In genomic region chr6:145963216-145964068, GRCh38 we compare ENCODE assay signal across 7 cellular contexts. TPM values are rescaled to one million over a fixed set of nuclear protein-coding genes. Genes with fewer than 3 reads are reported as not detected.
DNase-seq lines count a peak whose midpoint lies in the region; ATAC-seq and TF ChIP-seq lines count a peak whose summit lies in the region.

No MANE protein-coding gene starts in this region.

- H3K4me1 ChIP-seq in endodermal cell (ENCODE audit: control insufficient read depth, insufficient read depth, low read length) (peaks cover 3% of the 10 kb centered on the region), mucosa of descending colon (ENCODE audit: low read depth) (peaks cover 5% of the 10 kb centered on the region)

- WGBS in endodermal cell (ENCODE audit: insufficient coverage in 1 of 2, insufficient read length in 1 of 2), 2 experiments: 0 to 1% methylated on average over 9 to 44 of the region's 44 CpGs

- H3K27me3 ChIP-seq in endodermal cell (ENCODE audit: control insufficient read depth, insufficient read depth, low read length, poor library complexity, severe bottlenecking): peaks cover 4% of the 10 kb centered on the region

- peak overlapping the region; percentile 95 for H3K4me3 ChIP-seq in endodermal cell (ENCODE audit: low read length)
- peak overlapping the region; percentile 71 for H3K4me3 ChIP-seq in mucosa of descending colon

- TF ChIP-seq CTCF in activated CD8-positive, alpha-beta T cell treated with anti-CD3 and anti-CD28 coated beads for 36 hours (IDR thresholded peaks at IDR 0.05): no peak
- TF ChIP-seq CTCF in endodermal cell (conservative IDR thresholded peaks at IDR 0.05) (no peak), mucosa of descending colon (IDR thresholded peaks at IDR 0.05) (no peak)

- H3K27ac ChIP-seq in endodermal cell (ENCODE audit: low read depth, low read length): peak overlapping the region; percentile 83

- peaks cover 3% of the 10 kb centered on the region for H3K36me3 Mint-ChIP-seq in activated CD8-positive, alpha-beta T cell treated with anti-CD3 and anti-CD28 coated beads for 36 hours (ENCODE audit: low read depth)
- peaks cover 7% of the 10 kb centered on the region for H3K36me3 Mint-ChIP-seq in endodermal cell (ENCODE audit: low read depth)

- ATAC-seq in GM18517 (IDR thresholded peaks at IDR 0.05; ENCODE audit: unreplicated experiment) (peak; percentile 19), HG02763 (IDR thresholded peaks at IDR 0.05; ENCODE audit: unreplicated experiment) (peak; percentile 23), mucosa of descending colon (peak; percentile 64)
- ATAC-seq in activated CD8-positive, alpha-beta T cell treated with anti-CD3 and anti-CD28 coated beads for 36 hours: peak; percentile 28

- peak; percentile 13 for DNase-seq in NCI-H2107 (lab: John Stamatoyannopoulos, UW)
- DNase-seq in activated CD8-positive, alpha-beta T cell treated with anti-CD3 and anti-CD28 coated beads for 36 hours: peak; percentile 57
- no peak for DNase-seq in endodermal cell
- peak; percentile 47 to 73 (median 69) for DNase-seq in mucosa of descending colon
- DNase-seq in stimulated activated CD8-positive, alpha-beta memory T cell treated with anti-CD3 and anti-CD28 coated beads, Interleukin-2, amount 100 ng/mL, for 48 hours (ENCODE audit: low read depth in 2 of 2): peak; percentile 23 to 26

- H3K4me3 Mint-ChIP-seq in activated CD8-positive, alpha-beta T cell treated with anti-CD3 and anti-CD28 coated beads for 36 hours: peak overlapping the region; percentile 96
- peak overlapping the region; percentile 95 for H3K4me3 Mint-ChIP-seq in endodermal cell

- H3K9me3 ChIP-seq in endodermal cell (ENCODE audit: control insufficient read depth, low read length) (no peaks in the 10 kb centered on the region), mucosa of descending colon (no peaks in the 10 kb centered on the region)

- POLR2A ChIA-PET in activated CD8-positive, alpha-beta T cell treated with anti-CD3 and anti-CD28 coated beads for 36 hours (lab: Charles Lee): interaction anchor here (1.0 to 1.6 kb wide), 4 partner anchors 10 to 229 kb away, joined by 3 to 7 read pairs (median 4); partner anchors contain the start of gene EPM2A

- peak overlapping the region; percentile 80 for H3K9ac ChIP-seq in endodermal cell (ENCODE audit: extremely low read depth, low read length, poor library complexity, severe bottlenecking)

- no peaks in the 10 kb centered on the region for H3K27me3 Mint-ChIP-seq in activated CD8-positive, alpha-beta T cell treated with anti-CD3 and anti-CD28 coated beads for 36 hours
- H3K27me3 Mint-ChIP-seq in endodermal cell (ENCODE audit: insufficient read depth): peaks cover 4% of the 10 kb centered on the region

- H3K36me3 ChIP-seq in endodermal cell (ENCODE audit: control insufficient read depth, insufficient read depth, low read length) (peaks cover 6% of the 10 kb centered on the region), mucosa of descending colon (ENCODE audit: low read depth) (no peaks in the 10 kb centered on the region)

- peaks cover 46% of the 10 kb centered on the region for H3K4me1 Mint-ChIP-seq in activated CD8-positive, alpha-beta T cell treated with anti-CD3 and anti-CD28 coated beads for 36 hours (ENCODE audit: low read depth)
- peaks cover 19% of the 10 kb centered on the region for H3K4me1 Mint-ChIP-seq in endodermal cell

- CTCF ChIA-PET in activated CD8-positive, alpha-beta T cell treated with anti-CD3 and anti-CD28 coated beads for 36 hours (lab: Charles Lee): interaction anchor here (0.7 to 3.6 kb wide), 2 partner anchors 34 to 1368 kb away, joined by 3 to 20 read pairs; no protein-coding TSS in a partner anchor

- H3K27ac Mint-ChIP-seq in activated CD8-positive, alpha-beta T cell treated with anti-CD3 and anti-CD28 coated beads for 36 hours: peak overlapping the region; percentile 92
- H3K27ac Mint-ChIP-seq in endodermal cell: peak overlapping the region; percentile 98

- H3K9me3 Mint-ChIP-seq in activated CD8-positive, alpha-beta T cell treated with anti-CD3 and anti-CD28 coated beads for 36 hours: no peaks in the 10 kb centered on the region
- no peaks in the 10 kb centered on the region for H3K9me3 Mint-ChIP-seq in endodermal cell

- intact Hi-C loops in activated CD8-positive, alpha-beta T cell treated with anti-CD3 and anti-CD28 coated beads for 36 hours (cut with micrococcal nuclease): loop anchor here (5.0 to 10.0 kb wide), 2 partner anchors 141 to 229 kb away; partner anchors contain the start of gene EPM2A
- intact Hi-C loops in mucosa of descending colon (cut with DNase I, micrococcal nuclease): no loop called here

RNA-seq across cellular contexts. Expression of gene SHPRH, which starts 0.7 kb away (rescaled TPM):
- 10 to 100 TPM; 13.2 to 13.5 TPM for total RNA-seq in activated CD8-positive, alpha-beta T cell treated with anti-CD3 and anti-CD28 coated beads for 36 hours
- total RNA-seq in endodermal cell (10 to 100 TPM; 32.1 to 32.4 TPM), mucosa of descending colon (10 to 100 TPM; 12.8 to 24.3 (median 16.7) TPM)
- 20.3 TPM for polyA plus RNA-seq in endodermal cell (2013, experiment 1 of 2)
- polyA plus RNA-seq in endodermal cell (2013, experiment 2 of 2): 20.0 TPM
